ENCODE assay signal across 1 cellular context in the genomic region with DNA sequence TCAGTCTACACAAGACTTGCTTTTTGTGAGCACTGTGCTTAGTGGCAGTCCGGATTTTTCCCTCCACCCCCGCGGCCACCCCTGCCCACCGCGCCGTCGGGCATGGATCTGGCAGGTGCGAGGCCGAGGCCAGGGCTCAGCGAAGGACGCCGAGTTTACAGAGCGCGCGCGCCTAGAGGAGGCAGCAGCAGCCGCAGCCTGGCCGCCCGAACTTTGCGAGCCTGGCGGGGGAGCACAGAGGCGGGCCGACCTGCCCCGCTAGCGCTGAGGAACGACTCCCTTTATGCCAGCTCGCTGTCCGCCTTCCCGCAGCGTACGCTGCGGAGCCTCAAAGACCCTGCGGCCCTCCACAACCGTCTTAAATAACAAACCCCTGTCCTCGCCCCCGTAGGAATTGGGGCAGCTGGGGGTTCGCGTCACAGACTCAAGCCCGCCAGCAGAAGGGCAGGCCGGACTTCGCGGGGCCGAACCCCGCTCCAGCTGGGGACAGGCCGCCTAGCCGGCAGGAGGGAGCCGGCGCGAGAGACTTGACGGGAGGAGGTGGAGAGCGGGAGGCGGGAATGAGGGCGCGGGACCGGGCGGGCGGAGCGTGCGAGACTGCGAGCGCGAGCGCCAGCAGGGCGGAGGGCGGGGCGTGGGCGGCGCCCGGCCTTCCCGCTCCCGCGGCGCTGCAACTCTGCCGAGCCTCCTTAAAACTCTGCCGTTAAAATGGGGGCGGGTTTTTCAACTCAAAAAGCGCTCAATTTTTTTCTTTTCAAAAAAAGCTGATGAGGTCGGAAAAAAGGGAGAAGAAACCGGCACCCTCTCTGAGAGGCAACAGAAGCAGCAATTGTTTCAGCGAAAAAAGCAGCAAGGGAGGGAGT.
TF ChIP-seq lines count a peak whose summit lies in the region.

No MANE protein-coding gene starts in this region.

TF ChIP-seq in HepG2, 621 proteins besides CTCF, POLR2A, EP300 and RAD21 (continued from another document and continues in another):
- TF ChIP-seq ETV6 (CRISPR knock-in tag; conservative IDR thresholded peaks at IDR 0.05), result no peak
- peak; percentile 76; the same call in 1 of the 2 replicates for TF ChIP-seq ZFP37 (CRISPR knock-in tag; IDR thresholded peaks at IDR 0.05; ENCODE audit: borderline replicate concordance)
- peak; percentile 24; the same call in 1 of the 2 replicates for TF ChIP-seq FOXJ3 (CRISPR knock-in tag; IDR thresholded peaks at IDR 0.05; ENCODE audit: borderline replicate concordance)
- peak; percentile 87 for TF ChIP-seq ZNF619 (CRISPR knock-in tag; IDR thresholded peaks at IDR 0.05)
- peak; percentile 55; the same call in 1 of the 2 replicates for TF ChIP-seq ZNF510 (CRISPR knock-in tag; IDR thresholded peaks at IDR 0.05; ENCODE audit: low read depth)
- peak; percentile 91 for TF ChIP-seq KDM2A (CRISPR knock-in tag; IDR thresholded peaks at IDR 0.05; ENCODE audit: borderline replicate concordance, low read depth)
- peak; percentile 68; the same call in 1 of the 2 replicates for TF ChIP-seq GZF1 (CRISPR knock-in tag; IDR thresholded peaks at IDR 0.05)
- TF ChIP-seq CREB3 (CRISPR knock-in tag; IDR thresholded peaks at IDR 0.05), result 0 out of 2 replicates have a peak, but pooled peaks have one; percentile 50
- no peak for TF ChIP-seq ZNF343 (CRISPR knock-in tag; IDR thresholded peaks at IDR 0.05)
- no peak; the same call in 1 of the 2 replicates for TF ChIP-seq ZBTB21 (CRISPR knock-in tag; IDR thresholded peaks at IDR 0.05)
- no peak for TF ChIP-seq SMARCC2 (IDR thresholded peaks at IDR 0.05)
- peak; percentile 91 for TF ChIP-seq ZNF280B (CRISPR knock-in tag; IDR thresholded peaks at IDR 0.05; ENCODE audit: borderline replicate concordance)
- TF ChIP-seq, protein P1, sequence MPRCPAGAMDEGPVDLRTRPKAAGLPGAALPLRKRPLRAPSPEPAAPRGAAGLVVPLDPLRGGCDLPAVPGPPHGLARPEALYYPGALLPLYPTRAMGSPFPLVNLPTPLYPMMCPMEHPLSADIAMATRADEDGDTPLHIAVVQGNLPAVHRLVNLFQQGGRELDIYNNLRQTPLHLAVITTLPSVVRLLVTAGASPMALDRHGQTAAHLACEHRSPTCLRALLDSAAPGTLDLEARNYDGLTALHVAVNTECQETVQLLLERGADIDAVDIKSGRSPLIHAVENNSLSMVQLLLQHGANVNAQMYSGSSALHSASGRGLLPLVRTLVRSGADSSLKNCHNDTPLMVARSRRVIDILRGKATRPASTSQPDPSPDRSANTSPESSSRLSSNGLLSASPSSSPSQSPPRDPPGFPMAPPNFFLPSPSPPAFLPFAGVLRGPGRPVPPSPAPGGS (CRISPR knock-in tag; IDR thresholded peaks at IDR 0.05), result peak; percentile 94
- no peak for TF ChIP-seq SOX6 (IDR thresholded peaks at IDR 0.05)
- peak; percentile 58 for TF ChIP-seq SOX6 (CRISPR knock-in tag; IDR thresholded peaks at IDR 0.05)
- TF ChIP-seq HES4 (CRISPR knock-in tag; IDR thresholded peaks at IDR 0.05; ENCODE audit: borderline replicate concordance), result 0 out of 2 replicates have a peak, but pooled peaks have one; percentile 56
- peak; percentile 32; the same call in 1 of the 2 replicates for TF ChIP-seq FOXA3 (CRISPR knock-in tag; IDR thresholded peaks at IDR 0.05)
- peak; percentile 66; the same call in 1 of the 2 replicates for TF ChIP-seq ERF (CRISPR knock-in tag; IDR thresholded peaks at IDR 0.05)
- TF ChIP-seq, protein P2, sequence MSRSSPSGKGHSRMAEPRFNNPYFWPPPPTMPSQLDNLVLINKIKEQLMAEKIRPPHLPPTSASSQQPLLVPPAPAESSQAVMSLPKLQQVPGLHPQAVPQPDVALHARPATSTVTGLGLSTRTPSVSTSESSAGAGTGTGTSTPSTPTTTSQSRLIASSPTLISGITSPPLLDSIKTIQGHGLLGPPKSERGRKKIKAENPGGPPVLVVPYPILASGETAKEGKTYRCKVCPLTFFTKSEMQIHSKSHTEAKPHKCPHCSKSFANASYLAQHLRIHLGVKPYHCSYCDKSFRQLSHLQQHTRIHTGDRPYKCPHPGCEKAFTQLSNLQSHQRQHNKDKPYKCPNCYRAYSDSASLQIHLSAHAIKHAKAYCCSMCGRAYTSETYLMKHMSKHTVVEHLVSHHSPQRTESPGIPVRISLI (CRISPR knock-in tag; IDR thresholded peaks at IDR 0.05; ENCODE audit: borderline replicate concordance), result no peak; the same call in 1 of the 2 replicates
- TF ChIP-seq, protein P3, sequence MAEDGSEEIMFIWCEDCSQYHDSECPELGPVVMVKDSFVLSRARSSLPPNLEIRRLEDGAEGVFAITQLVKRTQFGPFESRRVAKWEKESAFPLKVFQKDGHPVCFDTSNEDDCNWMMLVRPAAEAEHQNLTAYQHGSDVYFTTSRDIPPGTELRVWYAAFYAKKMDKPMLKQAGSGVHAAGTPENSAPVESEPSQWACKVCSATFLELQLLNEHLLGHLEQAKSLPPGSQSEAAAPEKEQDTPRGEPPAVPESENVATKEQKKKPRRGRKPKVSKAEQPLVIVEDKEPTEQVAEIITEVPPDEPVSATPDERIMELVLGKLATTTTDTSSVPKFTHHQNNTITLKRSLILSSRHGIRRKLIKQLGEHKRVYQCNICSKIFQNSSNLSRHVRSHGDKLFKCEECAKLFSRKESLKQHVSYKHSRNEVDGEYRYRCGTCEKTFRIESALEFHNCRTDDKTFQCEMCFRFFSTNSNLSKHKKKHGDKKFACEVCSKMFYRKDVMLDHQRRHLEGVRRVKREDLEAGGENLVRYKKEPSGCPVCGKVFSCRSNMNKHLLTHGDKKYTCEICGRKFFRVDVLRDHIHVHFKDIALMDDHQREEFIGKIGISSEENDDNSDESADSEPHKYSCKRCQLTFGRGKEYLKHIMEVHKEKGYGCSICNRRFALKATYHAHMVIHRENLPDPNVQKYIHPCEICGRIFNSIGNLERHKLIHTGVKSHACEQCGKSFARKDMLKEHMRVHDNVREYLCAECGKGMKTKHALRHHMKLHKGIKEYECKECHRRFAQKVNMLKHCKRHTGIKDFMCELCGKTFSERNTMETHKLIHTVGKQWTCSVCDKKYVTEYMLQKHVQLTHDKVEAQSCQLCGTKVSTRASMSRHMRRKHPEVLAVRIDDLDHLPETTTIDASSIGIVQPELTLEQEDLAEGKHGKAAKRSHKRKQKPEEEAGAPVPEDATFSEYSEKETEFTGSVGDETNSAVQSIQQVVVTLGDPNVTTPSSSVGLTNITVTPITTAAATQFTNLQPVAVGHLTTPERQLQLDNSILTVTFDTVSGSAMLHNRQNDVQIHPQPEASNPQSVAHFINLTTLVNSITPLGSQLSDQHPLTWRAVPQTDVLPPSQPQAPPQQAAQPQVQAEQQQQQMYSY (CRISPR knock-in tag; IDR thresholded peaks at IDR 0.05), result no peak
- TF ChIP-seq MYNN (CRISPR knock-in tag; IDR thresholded peaks at IDR 0.05; ENCODE audit: low read depth), result no peak
- peak; percentile 85; the same call in 1 of the 2 replicates for TF ChIP-seq ZNF841 (CRISPR knock-in tag; IDR thresholded peaks at IDR 0.05; ENCODE audit: borderline replicate concordance)
- TF ChIP-seq NR1H2 (CRISPR knock-in tag; IDR thresholded peaks at IDR 0.05; ENCODE audit: borderline replicate concordance, low read depth), result no peak
- peak; percentile 44 for TF ChIP-seq THAP11 (CRISPR knock-in tag; IDR thresholded peaks at IDR 0.05)
- TF ChIP-seq IRX3 (CRISPR knock-in tag; IDR thresholded peaks at IDR 0.05; ENCODE audit: borderline replicate concordance, low read depth), result peak; percentile 49; the same call in 1 of the 2 replicates
- TF ChIP-seq, protein P4, sequence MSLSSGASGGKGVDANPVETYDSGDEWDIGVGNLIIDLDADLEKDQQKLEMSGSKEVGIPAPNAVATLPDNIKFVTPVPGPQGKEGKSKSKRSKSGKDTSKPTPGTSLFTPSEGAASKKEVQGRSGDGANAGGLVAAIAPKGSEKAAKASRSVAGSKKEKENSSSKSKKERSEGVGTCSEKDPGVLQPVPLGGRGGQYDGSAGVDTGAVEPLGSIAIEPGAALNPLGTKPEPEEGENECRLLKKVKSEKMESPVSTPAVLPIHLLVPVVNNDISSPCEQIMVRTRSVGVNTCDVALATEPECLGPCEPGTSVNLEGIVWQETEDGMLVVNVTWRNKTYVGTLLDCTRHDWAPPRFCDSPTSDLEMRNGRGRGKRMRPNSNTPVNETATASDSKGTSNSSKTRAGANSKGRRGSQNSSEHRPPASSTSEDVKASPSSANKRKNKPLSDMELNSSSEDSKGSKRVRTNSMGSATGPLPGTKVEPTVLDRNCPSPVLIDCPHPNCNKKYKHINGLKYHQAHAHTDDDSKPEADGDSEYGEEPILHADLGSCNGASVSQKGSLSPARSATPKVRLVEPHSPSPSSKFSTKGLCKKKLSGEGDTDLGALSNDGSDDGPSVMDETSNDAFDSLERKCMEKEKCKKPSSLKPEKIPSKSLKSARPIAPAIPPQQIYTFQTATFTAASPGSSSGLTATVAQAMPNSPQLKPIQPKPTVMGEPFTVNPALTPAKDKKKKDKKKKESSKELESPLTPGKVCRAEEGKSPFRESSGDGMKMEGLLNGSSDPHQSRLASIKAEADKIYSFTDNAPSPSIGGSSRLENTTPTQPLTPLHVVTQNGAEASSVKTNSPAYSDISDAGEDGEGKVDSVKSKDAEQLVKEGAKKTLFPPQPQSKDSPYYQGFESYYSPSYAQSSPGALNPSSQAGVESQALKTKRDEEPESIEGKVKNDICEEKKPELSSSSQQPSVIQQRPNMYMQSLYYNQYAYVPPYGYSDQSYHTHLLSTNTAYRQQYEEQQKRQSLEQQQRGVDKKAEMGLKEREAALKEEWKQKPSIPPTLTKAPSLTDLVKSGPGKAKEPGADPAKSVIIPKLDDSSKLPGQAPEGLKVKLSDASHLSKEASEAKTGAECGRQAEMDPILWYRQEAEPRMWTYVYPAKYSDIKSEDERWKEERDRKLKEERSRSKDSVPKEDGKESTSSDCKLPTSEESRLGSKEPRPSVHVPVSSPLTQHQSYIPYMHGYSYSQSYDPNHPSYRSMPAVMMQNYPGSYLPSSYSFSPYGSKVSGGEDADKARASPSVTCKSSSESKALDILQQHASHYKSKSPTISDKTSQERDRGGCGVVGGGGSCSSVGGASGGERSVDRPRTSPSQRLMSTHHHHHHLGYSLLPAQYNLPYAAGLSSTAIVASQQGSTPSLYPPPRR (CRISPR knock-in tag; IDR thresholded peaks at IDR 0.05; ENCODE audit: borderline replicate concordance), result peak; percentile 50; the same call in 1 of the 2 replicates
- peak; percentile 39 for TF ChIP-seq IKZF4 (CRISPR knock-in tag; IDR thresholded peaks at IDR 0.05; ENCODE audit: borderline replicate concordance, low read depth, not compliant biosample characterization)
- no peak for TF ChIP-seq FOXM1 (CRISPR knock-in tag; IDR thresholded peaks at IDR 0.05)
- no peak for TF ChIP-seq THYN1 (CRISPR knock-in tag; IDR thresholded peaks at IDR 0.05; ENCODE audit: borderline replicate concordance, low read depth)
